In genomic region chr5:57955506-57955905, GRCh38 we compare ENCODE assay signal across 21 cellular contexts.
"Had no signal": no experiment of that assay in that cellular context is flagged by ENCODE, and none has a peak within 500 bp of the region (broad histone marks: within the 10 kb centered on the region; RNA-seq: fewer than 3 reads in every experiment).

No MANE protein-coding gene starts in this region.

- H3K9ac ChIP-seq: KMS-11 had no signal

- H3K4me2 ChIP-seq: KMS-11, PC-9 had no signal

- H3K9me3 ChIP-seq: MG63 had no signal

- H3K4me3 ChIP-seq: cardiac muscle cell, MG63, PC-9 had no signal

- H3K27ac ChIP-seq: brain microvascular endothelial cell, cardiac muscle cell, KMS-11, PC-9 had no signal

- DNase-seq: activated CD4-positive, alpha-beta memory T cell treated with anti-CD3 and anti-CD28 coated beads, Interleukin-2, amount 10 ng/mL, durations not matched to agents 7 days and 5 days; activated CD4-positive, alpha-beta T cell treated with anti-CD3 and anti-CD28 coated beads, Interleukin-2, amount 50 U/mL, for 1 hour; activated gamma-delta T cell treated with Interleukin-2 at 50 U/mL for 16 hours; activated naive CD4-positive, alpha-beta T cell treated with anti-CD3 and anti-CD28 coated beads, Interleukin-2, amount 10 ng/mL, durations not matched to agents 7 days and 5 days; activated naive CD8-positive, alpha-beta T cell treated with anti-CD3 and anti-CD28 coated beads for 36 hours; activated T-cell treated with anti-CD3 and anti-CD28 coated beads, Interleukin-2, amount 50 U/mL, for 72 hours; brain microvascular endothelial cell; MG63; NCI-H1105; NCI-H1436; NCI-H187 treated with DMSO at 0.1 percent for 48 hours; NCI-H2081 treated with DMSO at 0.1 percent for 48 hours; NCI-H2171; NCI-H226; NCI-H526; PC-9; SIG-M5; T-helper 17 cell; T-helper 9 cell had no signal

- H3K36me3 ChIP-seq: brain microvascular endothelial cell, cardiac muscle cell, MG63 had no signal

- H3K27me3 ChIP-seq: brain microvascular endothelial cell, cardiac muscle cell, MG63 had no signal

- H2AFZ ChIP-seq: PC-9 had no signal
